In genomic region chr7:47352394-47352968, GRCh38 we compare ENCODE assay signal across 31 cellular contexts.
"Had no signal": no experiment of that assay in that cellular context is flagged by ENCODE, and none has a peak within 500 bp of the region (broad histone marks: within the 10 kb centered on the region; RNA-seq: fewer than 3 reads in every experiment).

No MANE protein-coding gene starts in this region.

- H3K4me3 Mint-ChIP-seq: activated CD4-positive, alpha-beta T cell treated with anti-CD3 and anti-CD28 coated beads for 36 hours; activated CD8-positive, alpha-beta T cell treated with anti-CD3 and anti-CD28 coated beads for 36 hours; activated naive CD8-positive, alpha-beta T cell treated with anti-CD3 and anti-CD28 coated beads, Interleukin-2, amount 50 U/mL, for 24 hours; activated T-helper 1 cell treated with anti-CD3 and anti-CD28 coated beads, Interleukin-12 subunit alpha, Interleukin-12 subunit beta, Interleukin-2, Interleukin-4 antibody, amounts not matched to agents 30 ng/mL and 10 ng/mL and 1 ng/mL, durations not matched to agents 14 hours and 24 hours and 36 hours; T-cell had no signal

- H3K27ac ChIP-seq: ascending aorta, body of pancreas, SK-N-MC, VCaP had no signal

- FAIRE-seq: RCC 7860 had no signal

- H3K27me3 ChIP-seq: ascending aorta, body of pancreas, MG63 had no signal

- H3K9me3 Mint-ChIP-seq: activated CD8-positive, alpha-beta T cell treated with anti-CD3 and anti-CD28 coated beads for 36 hours; activated naive CD4-positive, alpha-beta T cell treated with anti-CD3 and anti-CD28 coated beads, Interleukin-2, amount 50 U/mL, for 72 hours; activated naive CD8-positive, alpha-beta T cell treated with anti-CD3 and anti-CD28 coated beads, Interleukin-2, amount 50 U/mL, for 24 hours; activated T-helper 1 cell treated with anti-CD3 and anti-CD28 coated beads, Interleukin-12 subunit alpha, Interleukin-12 subunit beta, Interleukin-2, Interleukin-4 antibody, amounts not matched to agents 30 ng/mL and 10 ng/mL and 1 ng/mL, durations not matched to agents 14 hours and 24 hours and 36 hours; T-cell had no signal

- DNase-seq: activated CD4-positive, alpha-beta T cell treated with anti-CD3 and anti-CD28 coated beads for 36 hours; activated CD4-positive, alpha-beta T cell treated with anti-CD3 and anti-CD28 coated beads, Interleukin-2, amount 50 U/mL, for 1 hour; activated CD8-positive, alpha-beta memory T cell treated with anti-CD3 and anti-CD28 coated beads, Interleukin-2, amount 50 U/mL, for 4 hours; activated CD8-positive, alpha-beta T cell treated with anti-CD3 and anti-CD28 coated beads for 36 hours; activated effector memory CD4-positive, alpha-beta T cell treated with anti-CD3 and anti-CD28 coated beads, Interleukin-2, amount 50 U/mL, for 16 hours; activated naive CD4-positive, alpha-beta T cell treated with Interleukin-2 at 50 U/mL for 16 hours; activated naive CD8-positive, alpha-beta T cell treated with anti-CD3 and anti-CD28 coated beads, Interleukin-2, amount 50 U/mL, for 24 hours; amniotic stem cell; MG63; MV-4-11; NCI-H1092 treated with DMSO at 0.1 percent for 48 hours; NCI-H1417 treated with DMSO at 0.1 percent for 48 hours; NCI-H1694; NCI-H2029; NCI-H2107; NCI-H2171 treated with DMSO at 0.1 percent for 48 hours; NCI-H226; NCI-H510A treated with DMSO at 0.1 percent for 48 hours; NCI-H69; NK-92 treated with Interleukin-12 subunit alpha and Interleukin-12 subunit beta, amount 100 ng/mL, for 24 hours; OCI-M1; T-cell; T-helper 2 cell; T1000 had no signal

- H3K9me3 ChIP-seq: ascending aorta, body of pancreas, MG63 had no signal

- H3K27ac Mint-ChIP-seq: activated CD4-positive, alpha-beta T cell treated with anti-CD3 and anti-CD28 coated beads for 36 hours; activated CD8-positive, alpha-beta T cell treated with anti-CD3 and anti-CD28 coated beads for 36 hours; activated naive CD4-positive, alpha-beta T cell treated with anti-CD3 and anti-CD28 coated beads, Interleukin-2, amount 50 U/mL, for 72 hours; activated naive CD8-positive, alpha-beta T cell treated with anti-CD3 and anti-CD28 coated beads, Interleukin-2, amount 50 U/mL, for 24 hours; activated T-helper 1 cell treated with anti-CD3 and anti-CD28 coated beads, Interleukin-12 subunit alpha, Interleukin-12 subunit beta, Interleukin-2, Interleukin-4 antibody, amounts not matched to agents 30 ng/mL and 10 ng/mL and 1 ng/mL, durations not matched to agents 14 hours and 24 hours and 36 hours; T-cell had no signal

- H3K4me1 ChIP-seq: ascending aorta had no signal

- ATAC-seq: activated CD4-positive, alpha-beta T cell treated with anti-CD3 and anti-CD28 coated beads for 36 hours; activated CD8-positive, alpha-beta T cell treated with anti-CD3 and anti-CD28 coated beads for 36 hours; activated naive CD4-positive, alpha-beta T cell treated with anti-CD3 and anti-CD28 coated beads, Interleukin-2, amount 50 U/mL, for 72 hours; activated naive CD8-positive, alpha-beta T cell treated with anti-CD3 and anti-CD28 coated beads, Interleukin-2, amount 50 U/mL, for 24 hours; body of pancreas; T-cell had no signal

- H3K27me3 Mint-ChIP-seq: activated naive CD8-positive, alpha-beta T cell treated with anti-CD3 and anti-CD28 coated beads, Interleukin-2, amount 50 U/mL, for 24 hours; T-cell had no signal

- H3K4me1 Mint-ChIP-seq: activated CD4-positive, alpha-beta T cell treated with anti-CD3 and anti-CD28 coated beads for 36 hours; activated naive CD8-positive, alpha-beta T cell treated with anti-CD3 and anti-CD28 coated beads, Interleukin-2, amount 50 U/mL, for 24 hours; T-cell had no signal

- H3K36me3 Mint-ChIP-seq: activated naive CD4-positive, alpha-beta T cell treated with anti-CD3 and anti-CD28 coated beads, Interleukin-2, amount 50 U/mL, for 72 hours; T-cell had no signal

- H3K36me3 ChIP-seq: MG63 had no signal

- H3K4me3 ChIP-seq: ascending aorta, body of pancreas, MG63, SK-N-MC had no signal
